Comparison of ENCODE assay signal across 8 cellular contexts in the genomic region with DNA sequence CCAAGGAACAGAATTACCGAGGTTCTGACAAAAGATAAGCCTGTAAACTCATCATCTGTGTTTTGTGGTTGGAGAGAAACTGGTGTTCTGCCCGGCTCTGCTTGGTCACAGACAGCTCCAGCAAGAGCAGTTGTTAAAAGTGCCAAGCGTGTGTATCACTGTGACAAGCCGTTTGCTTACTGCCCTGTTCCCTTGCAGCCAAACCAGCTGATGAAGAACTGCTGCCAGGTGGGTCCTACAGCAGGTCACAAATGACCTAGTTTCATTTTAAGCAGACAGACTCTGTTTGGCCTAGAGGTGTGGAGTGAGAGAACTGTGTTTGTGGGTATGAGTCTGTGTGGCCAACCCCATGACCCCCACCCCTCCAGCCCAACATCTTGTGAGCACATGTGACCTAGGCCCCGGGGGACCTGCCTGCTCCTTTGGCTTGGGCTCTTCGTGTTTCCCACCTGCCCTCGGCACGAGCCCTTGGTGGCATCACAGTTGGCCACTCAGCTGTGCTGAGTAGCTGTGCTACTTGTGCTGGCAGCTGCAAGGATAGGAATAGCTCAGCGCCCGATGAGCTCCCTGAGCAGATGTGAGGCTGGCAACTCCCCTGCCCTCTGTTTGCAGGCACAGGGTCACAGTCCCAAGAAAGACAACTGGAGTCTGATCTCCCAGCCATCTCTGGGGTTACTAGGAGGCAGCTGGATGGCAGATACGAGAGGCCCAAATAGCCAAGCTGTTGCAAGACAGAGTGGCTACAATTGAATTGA. TPM values are rescaled to one million over a fixed set of nuclear protein-coding genes. Genes with fewer than 3 reads are reported as not detected.
A peak's percentile ranks its signal among the peaks of the same experiment; 100 is the strongest.
DNase-seq lines count a peak whose midpoint lies in the region; ATAC-seq, FAIRE-seq and TF ChIP-seq lines count a peak whose summit lies in the region.

No MANE protein-coding gene starts in this region.

- H3K4me3 Mint-ChIP-seq in activated T-helper 2 cell treated with anti-CD3 and anti-CD28 coated beads, Interferon-gamma antibody, Interleukin-2, Interleukin-4, amounts not matched to agents 10 μg/mL and 5 μg/mL and 100 μg/mL, durations not matched to agents 14 hours and 24 hours and 36 hours (ENCODE audit: low read depth): no peak overlapping the region

- H3K27ac ChIP-seq in osteoblast (ENCODE audit: low read depth, low read length): no peak overlapping the region
- H3K27ac ChIP-seq in upper lobe of right lung: no peak overlapping the region

- H3K36me3 ChIP-seq in osteoblast (ENCODE audit: insufficient read depth, low read length): no peaks in the 10 kb centered on the region
- H3K36me3 ChIP-seq in upper lobe of right lung: no peaks in the 10 kb centered on the region

- peaks cover 17% of the 10 kb centered on the region for H3K4me1 Mint-ChIP-seq in activated T-helper 2 cell treated with anti-CD3 and anti-CD28 coated beads, Interferon-gamma antibody, Interleukin-2, Interleukin-4, amounts not matched to agents 10 μg/mL and 5 μg/mL and 100 μg/mL, durations not matched to agents 14 hours and 24 hours and 36 hours (ENCODE audit: low read depth)

- ATAC-seq in HG03066 (IDR thresholded peaks at IDR 0.05; ENCODE audit: low read depth, unreplicated experiment) (peak; percentile 66), upper lobe of right lung (no peak)

- H3K27me3 ChIP-seq in osteoblast (ENCODE audit: insufficient read depth, low read length): no peaks in the 10 kb centered on the region
- no peaks in the 10 kb centered on the region for H3K27me3 ChIP-seq in upper lobe of right lung

- no peak overlapping the region for H2AFZ ChIP-seq in osteoblast (ENCODE audit: low read length)

- peak overlapping the region; percentile 29 for H3K27ac Mint-ChIP-seq in activated T-helper 2 cell treated with anti-CD3 and anti-CD28 coated beads, Interferon-gamma antibody, Interleukin-2, Interleukin-4, amounts not matched to agents 10 μg/mL and 5 μg/mL and 100 μg/mL, durations not matched to agents 14 hours and 24 hours and 36 hours

- no peaks in the 10 kb centered on the region for H3K79me2 ChIP-seq in osteoblast (ENCODE audit: insufficient read depth, low read length)

- intact Hi-C loops in activated T-helper 2 cell treated with anti-CD3 and anti-CD28 coated beads, Interferon-gamma antibody, Interleukin-2, Interleukin-4, amounts not matched to agents 10 μg/mL and 5 μg/mL and 100 μg/mL, durations not matched to agents 14 hours and 24 hours and 36 hours (cut with micrococcal nuclease): no loop called here
- intact Hi-C loops in upper lobe of right lung (cut with DNase I): no loop called here

- H3K27me3 Mint-ChIP-seq in activated T-helper 2 cell treated with anti-CD3 and anti-CD28 coated beads, Interferon-gamma antibody, Interleukin-2, Interleukin-4, amounts not matched to agents 10 μg/mL and 5 μg/mL and 100 μg/mL, durations not matched to agents 14 hours and 24 hours and 36 hours (ENCODE audit: low read depth): no peaks in the 10 kb centered on the region

- DNase-seq in GM19239 (ENCODE audit: insufficient read length, low spot score) (no peak), osteoblast (ENCODE audit: insufficient read length, low spot score, missing footprints) (peak; percentile 82), D341Med (ENCODE audit: low spot score) (no peak), HPDE6-E6E7 (ENCODE audit: extremely low spot score) (no peak), 8988T (no peak), upper lobe of right lung (no peak)
- DNase-seq in activated T-helper 2 cell treated with anti-CD3 and anti-CD28 coated beads, Interferon-gamma antibody, Interleukin-2, Interleukin-4, amounts not matched to agents 10 μg/mL and 5 μg/mL and 100 μg/mL, durations not matched to agents 14 hours and 24 hours and 36 hours (ENCODE audit: low spot score): no peak

- H3K9me3 Mint-ChIP-seq in activated T-helper 2 cell treated with anti-CD3 and anti-CD28 coated beads, Interferon-gamma antibody, Interleukin-2, Interleukin-4, amounts not matched to agents 10 μg/mL and 5 μg/mL and 100 μg/mL, durations not matched to agents 14 hours and 24 hours and 36 hours: no peaks in the 10 kb centered on the region

- peaks cover 12% of the 10 kb centered on the region for H3K4me1 ChIP-seq in osteoblast (ENCODE audit: insufficient read depth, low read length)
- peaks cover 15% of the 10 kb centered on the region for H3K4me1 ChIP-seq in upper lobe of right lung

- H3K4me3 ChIP-seq in osteoblast (ENCODE audit: insufficient read depth, low read length) (no peak overlapping the region), upper lobe of right lung (no peak overlapping the region)

- H3K4me2 ChIP-seq in osteoblast (ENCODE audit: insufficient read depth, low read length): no peak overlapping the region

- H3K9me3 ChIP-seq in osteoblast (ENCODE audit: low read depth, low read length): no peaks in the 10 kb centered on the region
- H3K9me3 ChIP-seq in upper lobe of right lung: no peaks in the 10 kb centered on the region

- no peaks in the 10 kb centered on the region for H3K36me3 Mint-ChIP-seq in activated T-helper 2 cell treated with anti-CD3 and anti-CD28 coated beads, Interferon-gamma antibody, Interleukin-2, Interleukin-4, amounts not matched to agents 10 μg/mL and 5 μg/mL and 100 μg/mL, durations not matched to agents 14 hours and 24 hours and 36 hours (ENCODE audit: low read depth)

- peak; percentile 75 for FAIRE-seq in GM19239 (lab: Jason Lieb, UNC)

- no peak for TF ChIP-seq CTCF in osteoblast (IDR thresholded peaks at IDR 0.05; ENCODE audit: extremely low read depth, low read depth, low read length)
- TF ChIP-seq CTCF in upper lobe of right lung (IDR thresholded peaks at IDR 0.05): no peak

- no peaks in the 10 kb centered on the region for H4K20me1 ChIP-seq in osteoblast (ENCODE audit: insufficient read depth, low read length)

RNA-seq across cellular contexts. Expression of gene OXER1, which starts 9.7 kb away (rescaled TPM):
- total RNA-seq in activated T-helper 2 cell treated with anti-CD3 and anti-CD28 coated beads, Interferon-gamma antibody, Interleukin-2, Interleukin-4, amounts not matched to agents 10 μg/mL and 5 μg/mL and 100 μg/mL, durations not matched to agents 14 hours and 24 hours and 36 hours: 1.1 and 1.3 TPM in 2 replicates
- total RNA-seq in osteoblast (0.29 TPM in 1 of 2 replicates, not detected in the other), upper lobe of right lung (1.1 TPM)

RNA-seq across cellular contexts. Expression of gene HAAO, which starts 38.2 kb away (rescaled TPM):
- 5.1 and 5.8 TPM in 2 replicates for total RNA-seq in activated T-helper 2 cell treated with anti-CD3 and anti-CD28 coated beads, Interferon-gamma antibody, Interleukin-2, Interleukin-4, amounts not matched to agents 10 μg/mL and 5 μg/mL and 100 μg/mL, durations not matched to agents 14 hours and 24 hours and 36 hours
- total RNA-seq in osteoblast (0.72 and 1.8 TPM in 2 replicates), upper lobe of right lung (6.4 TPM)
